In genomic region chr9:85741875-85742629, GRCh38 we compare ENCODE assay signal across 8 cellular contexts. TPM values are rescaled to one million over a fixed set of nuclear protein-coding genes. Genes with fewer than 3 reads are reported as not detected.
DNase-seq lines count a peak whose midpoint lies in the region; ATAC-seq and TF ChIP-seq lines count a peak whose summit lies in the region.

TSS of gene AGTPBP1 (minus strand) at chr9:85741954. CDS start at chr9:85712533, 29,421 bp downstream.

- peak within 1 kb of the TSS; percentile 71 for H3K27ac ChIP-seq in IMR-90 (ENCODE audit: insufficient read depth, low read length)
- peak within 1 kb of the TSS; percentile 73 for H3K27ac ChIP-seq in epithelial cell of prostate
- peak within 1 kb of the TSS; percentile 85 to 86 for H3K27ac ChIP-seq in mucosa of rectum (ENCODE audit: low read depth in 2 of 2, low read length in 2 of 2)

- H3K56ac ChIP-seq in IMR-90 (ENCODE audit: extremely low read depth, insufficient read depth, low read length), result peak within 1 kb of the TSS; percentile 2

- POLR2A ChIA-PET in IMR-90 (lab: Charles Lee; ENCODE audit: unreplicated experiment), result no interaction called here

- 0% methylated on average over 25 of the region's 78 CpGs; no CpG with 5 or more reads in 1 of the 2 experiments for WGBS in IMR-90 (ENCODE audit: extremely low coverage in 2 of 2, insufficient read length in 1 of 2), 2 experiments

- TF ChIP-seq CTCF in IMR-90 (conservative IDR thresholded peaks at IDR 0.05; ENCODE audit: low read depth, low read length), result no peak

- H4K8ac ChIP-seq in IMR-90 (ENCODE audit: low read depth in 2 of 2, low read length in 2 of 2), result peak within 1 kb of the TSS; percentile 20 to 33; a peak in 1 of 4 replicates

- no peak for TF ChIP-seq POLR2A in IMR-90 (IDR thresholded peaks at IDR 0.05; ENCODE audit: low read depth, low read length)

- peak within 1 kb of the TSS; percentile 55 for H3K4ac ChIP-seq in IMR-90 (ENCODE audit: low read depth, low read length)

- peak within 1 kb of the TSS; percentile 92 for H3K4me3 ChIP-seq in IMR-90 (ENCODE audit: insufficient read depth, low read depth, low read length)
- H3K4me3 ChIP-seq in mucosa of rectum (ENCODE audit: low read length in 2 of 2), result peak within 1 kb of the TSS; percentile 88 to 90

- dilution Hi-C loops in IMR-90 (cut with HindIII; ENCODE audit: low sequenced_read_pairs, unreplicated experiment), result no loop called here

- H3K4me2 ChIP-seq in IMR-90 (ENCODE audit: low read depth, low read length), result peak within 1 kb of the TSS; percentile 99

- H2AFZ ChIP-seq in IMR-90 (replicated peaks; ENCODE audit: low read length, poor library complexity), result peak within 1 kb of the TSS; percentile 96

- peak within 1 kb of the TSS; percentile 71 for H3K18ac ChIP-seq in IMR-90 (ENCODE audit: low read depth, low read length)

- H4K91ac ChIP-seq in IMR-90 (ENCODE audit: insufficient read depth, low read depth, low read length), result peak within 1 kb of the TSS; percentile 38; the same call in 1 of the 2 replicates

- 0 out of 2 replicates have a peak within 1 kb of the TSS, but pooled peaks have one; percentile 10 for H2BK20ac ChIP-seq in IMR-90 (ENCODE audit: low read depth, low read length)

- H3K9ac ChIP-seq in IMR-90 (ENCODE audit: low read depth, low read length) (peak within 1 kb of the TSS; percentile 77), mucosa of rectum (ENCODE audit: low read depth in 1 of 2, low read length in 2 of 2) (peak within 1 kb of the TSS; percentile 79 to 93)

- in situ Hi-C loops in IMR-90 (cut with MboI; ENCODE audit: low sequenced_read_pairs), result no loop called here

- no peak for TF ChIP-seq RAD21 in IMR-90 (IDR thresholded peaks at IDR 0.05; ENCODE audit: low read length)

- ATAC-seq in GM21528 (IDR thresholded peaks at IDR 0.05; ENCODE audit: low FRiP score, unreplicated experiment) (peak; percentile 86), IMR-90 (ENCODE audit: low read depth) (peak; percentile 95)

- H3K79me1 ChIP-seq in IMR-90 (ENCODE audit: low read depth in 1 of 2, low read length in 2 of 2), result 0 out of 4 replicates have a peak, but pooled peaks cover 0 to 3% of the 10 kb centered on the region in 2 experiments

- BruUV-seq in IMR-90 (replicated peaks; lab: Mats Ljungman, UMichigan), result no TSS peak

- 0 out of 2 replicates have a peak, but pooled peaks cover 5% of the 10 kb centered on the region for H3K9me1 ChIP-seq in IMR-90 (ENCODE audit: insufficient read depth, low read length)

- peak within 1 kb of the TSS; percentile 50 for H2BK5ac ChIP-seq in IMR-90 (ENCODE audit: low read depth, low read length, poor library complexity, severe bottlenecking)

- H3K4me1 ChIP-seq in IMR-90 (ENCODE audit: control insufficient read depth, insufficient read depth, low read length), result no peaks in the 10 kb centered on the region
- H3K4me1 ChIP-seq in mucosa of rectum (ENCODE audit: control insufficient read depth in 2 of 2, insufficient read depth in 2 of 2, low read length in 2 of 2), result peaks cover 4 to 11% of the 10 kb centered on the region in 2 donors

- peak within 1 kb of the TSS; percentile 66 for H3K23ac ChIP-seq in IMR-90 (ENCODE audit: low read depth, low read length)

- DNase-seq in DMS 273 (lab: John Stamatoyannopoulos, UW; ENCODE audit: unreplicated experiment) (peak; percentile 98), IMR-90 (peak; percentile 87), OCI-M2 (lab: John Stamatoyannopoulos, UW; ENCODE audit: unreplicated experiment) (peak; percentile 52), activated T-cell treated with anti-CD3 and anti-CD28 coated beads for 4 hours (peak; percentile 96), epithelial cell of prostate (ENCODE audit: low read depth, low spot score) (peak; percentile 55)
- peak; percentile 94 to 96 for DNase-seq in stimulated activated CD8-positive, alpha-beta memory T cell treated with anti-CD3 and anti-CD28 coated beads, Interleukin-4, amount 100 ng/mL, for 4 hours (ENCODE audit: low read depth in 2 of 2, low spot score in 1 of 2)

- no peak within 1 kb of the TSS for H2BK15ac ChIP-seq in IMR-90 (ENCODE audit: low read depth, low read length)

- CTCF ChIA-PET in IMR-90 (lab: Yijun Ruan, JAX), result no interaction called here

- H3K14ac ChIP-seq in IMR-90 (replicated peaks; ENCODE audit: low read depth, low read length), result peak within 1 kb of the TSS; percentile 58; the same call in 1 of the 2 replicates

- no peaks in the 10 kb centered on the region for H4K20me1 ChIP-seq in IMR-90 (ENCODE audit: insufficient read depth, low read length)

- H2AK9ac ChIP-seq in IMR-90 (replicated peaks; ENCODE audit: low read depth, low read length, poor library complexity), result peak within 1 kb of the TSS; percentile 66

- no peak within 1 kb of the TSS; the same call in 1 of the 2 replicates for H2AK5ac ChIP-seq in IMR-90 (ENCODE audit: low read depth, low read length)

- H3K27me3 ChIP-seq in IMR-90 (ENCODE audit: control insufficient read depth, insufficient read depth, low read length) (peaks cover 17% of the 10 kb centered on the region), mucosa of rectum (ENCODE audit: control insufficient read depth in 2 of 2, insufficient read depth in 2 of 2, low read length in 2 of 2) (no peaks in the 10 kb centered on the region)

- H4K5ac ChIP-seq in IMR-90 (ENCODE audit: low read depth, low read length), result peak within 1 kb of the TSS; percentile 77

- H2BK120ac ChIP-seq in IMR-90 (ENCODE audit: low read depth, low read length), result peak within 1 kb of the TSS; percentile 61

- H3K36me3 ChIP-seq in IMR-90 (ENCODE audit: control insufficient read depth, insufficient read depth, low read length), result no peaks in the 10 kb centered on the region
- no peaks in the 10 kb centered on the region for H3K36me3 ChIP-seq in mucosa of rectum (ENCODE audit: control insufficient read depth in 2 of 2, insufficient read depth in 2 of 2, low read length in 2 of 2)

- intact Hi-C loops in IMR-90 (cut with micrococcal nuclease), result no loop called here

- H3K9me3 ChIP-seq in IMR-90 (ENCODE audit: control insufficient read depth, insufficient read depth, low read length) (no peaks in the 10 kb centered on the region), mucosa of rectum (ENCODE audit: control insufficient read depth in 2 of 2, low read length in 2 of 2) (no peaks in the 10 kb centered on the region)

TF ChIP-seq in IMR-90, 13 proteins besides CTCF, POLR2A, EP300 and RAD21:
- TF ChIP-seq CHD1 (IDR thresholded peaks at IDR 0.05; ENCODE audit: low read depth, low read length) (no peak), BHLHE40 (IDR thresholded peaks at IDR 0.05; ENCODE audit: low read depth, low read length) (peak; percentile 92), CEBPB (IDR thresholded peaks at IDR 0.05; ENCODE audit: low read depth, low read length) (no peak), ELK1 (IDR thresholded peaks at IDR 0.05; ENCODE audit: borderline replicate concordance, low read depth, low read length) (no peak), USF2 (IDR thresholded peaks at IDR 0.05; ENCODE audit: low read depth, low read length) (0 out of 2 replicates have a peak, but pooled peaks have one; percentile 3), MAZ (IDR thresholded peaks at IDR 0.05; ENCODE audit: borderline replicate concordance, low read depth, low read length) (peak; percentile 89; the same call in 1 of the 2 replicates), MXI1 (IDR thresholded peaks at IDR 0.05; ENCODE audit: borderline replicate concordance, low read depth, low read length) (peak; percentile 78; the same call in 1 of the 2 replicates), MAFK (IDR thresholded peaks at IDR 0.05; ENCODE audit: low read depth, low read length) (no peak)

RNA-seq across cellular contexts. Expression of gene AGTPBP1, which starts in this region (rescaled TPM):
- total RNA-seq in IMR-90 (2012; rRNA removed), result 9.0 and 14.4 TPM in 2 replicates
- polyA plus RNA-seq in IMR-90 (2012; rRNA removed), result 2.6 and 3.3 TPM in 2 replicates
- 0.37 and 0.82 TPM in 2 replicates for polyA plus RNA-seq in IMR-90 (2012; cell fraction: cytosol; rRNA removed)
- polyA plus RNA-seq in IMR-90 (2012; cell fraction: nucleus; rRNA removed; ENCODE audit: low replicate concordance), result 0.41 and 5.5 TPM in 2 replicates

Comparison
In these comparisons a context has a peak if more than half of its experiments do, and no peak if none do; other contexts are left out.
1. Peak in every context shown above with its lines: DNase-seq, ATAC-seq, H3K4me3 ChIP-seq and H3K27ac ChIP-seq.